Comparison of ENCODE assay signal across 8 cellular contexts in genomic region chr7:4641091-4641666, GRCh38. TPM values are rescaled to one million over a fixed set of nuclear protein-coding genes. Genes with fewer than 3 reads are reported as not detected.
DNase-seq lines count a peak whose midpoint lies in the region; ATAC-seq and TF ChIP-seq lines count a peak whose summit lies in the region.

No MANE protein-coding gene starts in this region.

- ATAC-seq in HG02763 (IDR thresholded peaks at IDR 0.05; ENCODE audit: unreplicated experiment), result no peak

- H3K9me3 ChIP-seq in PC-9 (ENCODE audit: insufficient read depth, low read depth) (no peaks in the 10 kb centered on the region), esophagus squamous epithelium (no peaks in the 10 kb centered on the region)

- H3K79me2 ChIP-seq in PC-9 (ENCODE audit: low read depth), result peaks cover 6% of the 10 kb centered on the region; the same call in 1 of the 2 replicates

- DNase-seq in SIG-M5 treated with dmso at 0.1 percent for 504 hours (lab: John Stamatoyannopoulos, UW; ENCODE audit: unreplicated experiment) (peak; percentile 56), SIG-M5 (lab: John Stamatoyannopoulos, UW) (no peak), PC-9 (peak in 1 of 2 experiments; percentile 17), esophagus squamous epithelium (lab: John Stamatoyannopoulos, UW) (no peak), retinal pigment epithelial cell (ENCODE audit: low read depth) (no peak), SHP77 treated with DMSO at 0.1 percent for 48 hours (lab: John Stamatoyannopoulos, UW) (no peak)
- DNase-seq in stimulated activated naive CD4-positive, alpha-beta T cell (lab: John Stamatoyannopoulos, UW), result no peak

- H3K27me3 ChIP-seq in PC-9 (ENCODE audit: insufficient read depth, low read depth) (no peaks in the 10 kb centered on the region), esophagus squamous epithelium (no peaks in the 10 kb centered on the region)

- H3K9me2 ChIP-seq in PC-9 (ENCODE audit: insufficient read depth), result no peaks in the 10 kb centered on the region

- no peak for TF ChIP-seq POLR2A in esophagus squamous epithelium (IDR thresholded peaks at IDR 0.05)

- H3K4me3 ChIP-seq in PC-9 (peak overlapping the region; percentile 69; the same call in 1 of the 2 replicates), esophagus squamous epithelium (peak overlapping the region; percentile 44 to 90 (median 62)), retinal pigment epithelial cell (ENCODE audit: low read length) (peak overlapping the region; percentile 60)

- TF ChIP-seq CTCF in PC-9 (conservative IDR thresholded peaks at IDR 0.05) (no peak), esophagus squamous epithelium (IDR thresholded peaks at IDR 0.05) (peak in 2 of 6 experiments; percentile 10 to 32), retinal pigment epithelial cell (conservative IDR thresholded peaks at IDR 0.05; ENCODE audit: low read depth, low read length) (peak; percentile 7)

- peak overlapping the region; percentile 96 for H3K4me2 ChIP-seq in PC-9

- POLR2A ChIA-PET in PC-9 (lab: Charles Lee; ENCODE audit: unreplicated experiment), result interaction anchor here (0.6 to 1.2 kb wide), 6 partner anchors 8 to 1477 kb away, joined by 3 to 16 read pairs (median 5); partner anchors contain the start of genes AP5Z1 and TNRC18

- no peaks in the 10 kb centered on the region for H4K20me1 ChIP-seq in PC-9 (ENCODE audit: insufficient read depth)

- peak overlapping the region; percentile 89 for H2AFZ ChIP-seq in PC-9

- H3K27ac ChIP-seq in PC-9, result no peak overlapping the region
- H3K27ac ChIP-seq in esophagus squamous epithelium, result peak overlapping the region; percentile 80 to 95 (median 86)

- intact Hi-C loops in PC-9 (cut with micrococcal nuclease; ENCODE audit: unreplicated experiment), result loop anchor here (1.0 to 2.0 kb wide), 3 partner anchors 41 to 114 kb away; partner anchors contain the start of gene FOXK1
- intact Hi-C loops in esophagus squamous epithelium (cut with DNase I), result no loop called here

- CTCF ChIA-PET in PC-9 (lab: Charles Lee), result interaction anchor here (1.8 kb wide), 1 partner anchor 9 kb away, joined by 5 read pairs; no protein-coding TSS in a partner anchor

- 24 to 38% methylated on average over 12 to 13 of the region's 18 CpGs for WGBS in esophagus squamous epithelium, 2 donors

- peaks cover 5% of the 10 kb centered on the region for H3F3A ChIP-seq in PC-9 (ENCODE audit: insufficient read depth, low read depth)

- peaks cover 6% of the 10 kb centered on the region for H3K4me1 ChIP-seq in PC-9 (replicated peaks; ENCODE audit: insufficient read depth)
- H3K4me1 ChIP-seq in esophagus squamous epithelium, result peaks cover 0 to 17% (median 9%) of the 10 kb centered on the region in 3 donors

- no TSS peak for BruUV-seq in PC-9 (replicated peaks; lab: Mats Ljungman, UMichigan)

- H3K36me3 ChIP-seq in PC-9 (ENCODE audit: low read depth), result no peaks in the 10 kb centered on the region
- H3K36me3 ChIP-seq in esophagus squamous epithelium, result no peaks in the 10 kb centered on the region

RNA-seq across cellular contexts. Expression of gene FOXK1, which starts 40.9 kb away (rescaled TPM):
- total RNA-seq in PC-9 (2021) (68.1 and 77.3 TPM in 2 replicates), esophagus squamous epithelium (10 to 100 TPM; 11.9 to 25.7 (median 15.9) TPM)
